ENCODE assay signal across 16 cellular contexts in genomic region chr12:47787596-47788319, GRCh38. TPM values are rescaled to one million over a fixed set of nuclear protein-coding genes. Genes with fewer than 3 reads are reported as not detected.
DNase-seq lines count a peak whose midpoint lies in the region; ATAC-seq and TF ChIP-seq lines count a peak whose summit lies in the region.
"Had no signal": no experiment of that assay in that cellular context is flagged by ENCODE, and none has a peak within 500 bp of the region (broad histone marks: within the 10 kb centered on the region; RNA-seq: fewer than 3 reads in every experiment).

No MANE protein-coding gene starts in this region.

- no peaks in the 10 kb centered on the region for H3K27me3 Mint-ChIP-seq in activated T-cell treated with anti-CD3 and anti-CD28 coated beads, Interleukin-2, amount 50 U/mL, for 24 hours
- no peaks in the 10 kb centered on the region for H3K27me3 Mint-ChIP-seq in CD4-positive, alpha-beta T cell
- H3K27me3 Mint-ChIP-seq in activated T-helper 2 cell treated with anti-CD3 and anti-CD28 coated beads, Interferon-gamma antibody, Interleukin-2, Interleukin-4, amounts not matched to agents 10 μg/mL and 5 μg/mL and 100 μg/mL, durations not matched to agents 14 hours and 24 hours and 36 hours (ENCODE audit: low read depth) = no peaks in the 10 kb centered on the region
- H3K27me3 Mint-ChIP-seq in naive thymus-derived CD4-positive, alpha-beta T cell = no peaks in the 10 kb centered on the region

- H3K4me3 Mint-ChIP-seq in activated T-cell treated with anti-CD3 and anti-CD28 coated beads, Interleukin-2, amount 50 U/mL, for 24 hours = no peak overlapping the region
- H3K4me3 Mint-ChIP-seq in CD4-positive, alpha-beta T cell = no peak overlapping the region
- H3K4me3 Mint-ChIP-seq in activated T-helper 2 cell treated with anti-CD3 and anti-CD28 coated beads, Interferon-gamma antibody, Interleukin-2, Interleukin-4, amounts not matched to agents 10 μg/mL and 5 μg/mL and 100 μg/mL, durations not matched to agents 14 hours and 24 hours and 36 hours (ENCODE audit: low read depth) = no peak overlapping the region
- H3K4me3 Mint-ChIP-seq in naive thymus-derived CD4-positive, alpha-beta T cell = no peak overlapping the region

- H3K9me3 Mint-ChIP-seq in activated T-cell treated with anti-CD3 and anti-CD28 coated beads, Interleukin-2, amount 50 U/mL, for 24 hours = no peaks in the 10 kb centered on the region
- H3K9me3 Mint-ChIP-seq in CD4-positive, alpha-beta T cell = no peaks in the 10 kb centered on the region
- H3K9me3 Mint-ChIP-seq in activated T-helper 2 cell treated with anti-CD3 and anti-CD28 coated beads, Interferon-gamma antibody, Interleukin-2, Interleukin-4, amounts not matched to agents 10 μg/mL and 5 μg/mL and 100 μg/mL, durations not matched to agents 14 hours and 24 hours and 36 hours = no peaks in the 10 kb centered on the region
- no peaks in the 10 kb centered on the region for H3K9me3 Mint-ChIP-seq in naive thymus-derived CD4-positive, alpha-beta T cell

- peaks cover 6 to 100% (median 53%) of the 10 kb centered on the region in 3 experiments for H3K36me3 ChIP-seq in naive thymus-derived CD4-positive, alpha-beta T cell (ENCODE audit: control insufficient read depth in 2 of 3, insufficient read depth in 3 of 3, low read length in 3 of 3)

- TF ChIP-seq CTCF in CD4-positive, alpha-beta T cell (IDR thresholded peaks at IDR 0.05) = no peak

- CTCF ChIA-PET in CD4-positive, alpha-beta T cell (lab: Charles Lee) = interaction anchor here (1.5 to 3.3 kb wide), 3 partner anchors 15 to 51 kb away, joined by 3 to 10 read pairs (median 5); partner anchors contain the start of gene SLC48A1
- CTCF ChIA-PET in naive thymus-derived CD4-positive, alpha-beta T cell (lab: Charles Lee) = interaction anchor here (0.7 to 1.6 kb wide), 4 partner anchors 11 to 51 kb away, joined by 3 read pairs; no protein-coding TSS in a partner anchor

- peaks cover 97% of the 10 kb centered on the region for H3K36me3 Mint-ChIP-seq in activated T-cell treated with anti-CD3 and anti-CD28 coated beads, Interleukin-2, amount 50 U/mL, for 24 hours (ENCODE audit: low read depth)
- peaks cover 90% of the 10 kb centered on the region for H3K36me3 Mint-ChIP-seq in CD4-positive, alpha-beta T cell (ENCODE audit: low read depth)
- H3K36me3 Mint-ChIP-seq in activated T-helper 2 cell treated with anti-CD3 and anti-CD28 coated beads, Interferon-gamma antibody, Interleukin-2, Interleukin-4, amounts not matched to agents 10 μg/mL and 5 μg/mL and 100 μg/mL, durations not matched to agents 14 hours and 24 hours and 36 hours (ENCODE audit: low read depth) = peaks cover 91% of the 10 kb centered on the region
- peaks cover 16 to 55% (median 20%) of the 10 kb centered on the region in 5 donors for H3K36me3 Mint-ChIP-seq in naive thymus-derived CD4-positive, alpha-beta T cell

- POLR2A ChIA-PET in CD4-positive, alpha-beta T cell (lab: Charles Lee) = interaction anchor here (0.7 to 1.0 kb wide), 2 partner anchors 10 to 25 kb away, joined by 3 read pairs; no protein-coding TSS in a partner anchor
- POLR2A ChIA-PET in naive thymus-derived CD4-positive, alpha-beta T cell (lab: Charles Lee) = interaction anchor here (1.6 kb wide), 1 partner anchor 14 kb away, joined by 5 read pairs; no protein-coding TSS in a partner anchor

- no peak overlapping the region for H3K27ac ChIP-seq in CD4-positive, alpha-beta T cell (ENCODE audit: low read depth, low read length)
- H3K27ac ChIP-seq in naive thymus-derived CD4-positive, alpha-beta T cell (ENCODE audit: low read depth, low read length) = no peak overlapping the region
- H3K27ac ChIP-seq: A549, SJSA1 had no signal

- H3K4me3 ChIP-seq in naive thymus-derived CD4-positive, alpha-beta T cell (ENCODE audit: low read length) = no peak overlapping the region
- H3K4me3 ChIP-seq: A549, SJSA1, upper lobe of right lung had no signal

- ATAC-seq in CD4-positive, alpha-beta T cell (ENCODE audit: poor library complexity) = no peak
- ATAC-seq in naive thymus-derived CD4-positive, alpha-beta T cell = no peak
- no peak for ATAC-seq in GM21528 (IDR thresholded peaks at IDR 0.05; ENCODE audit: low FRiP score, unreplicated experiment)
- ATAC-seq in HG02610 (IDR thresholded peaks at IDR 0.05; ENCODE audit: unreplicated experiment) = no peak
- ATAC-seq: A549, upper lobe of right lung had no signal

- no peak for DNase-seq in activated T-cell treated with anti-CD3 and anti-CD28 coated beads, Interleukin-2, amount 50 U/mL, for 24 hours
- no peak for DNase-seq in activated T-cell treated with anti-CD3 and anti-CD28 coated beads for 4 hours
- DNase-seq in CD4-positive, alpha-beta T cell = no peak
- no peak for DNase-seq in activated T-helper 2 cell treated with anti-CD3 and anti-CD28 coated beads, Interferon-gamma antibody, Interleukin-2, Interleukin-4, amounts not matched to agents 10 μg/mL and 5 μg/mL and 100 μg/mL, durations not matched to agents 14 hours and 24 hours and 36 hours (ENCODE audit: low spot score)
- no peak for DNase-seq in naive thymus-derived CD4-positive, alpha-beta T cell
- no peak for DNase-seq in NCI-H526 treated with DMSO at 0.1 percent for 48 hours (lab: John Stamatoyannopoulos, UW)
- DNase-seq: C1 segment of cervical spinal cord; NCI-H1092 treated with DMSO at 0.1 percent for 48 hours; NCI-H69; stimulated activated CD4-positive, alpha-beta T cell treated with anti-CD3 and anti-CD28 coated beads, Interleukin-12 subunit alpha, Interleukin-12 subunit beta, amount 100 ng/mL, for 4 hours; T1000; upper lobe of right lung had no signal

- intact Hi-C loops in CD4-positive, alpha-beta T cell (cut with DNase I, micrococcal nuclease) = no loop called here
- intact Hi-C loops in activated T-helper 2 cell treated with anti-CD3 and anti-CD28 coated beads, Interferon-gamma antibody, Interleukin-2, Interleukin-4, amounts not matched to agents 10 μg/mL and 5 μg/mL and 100 μg/mL, durations not matched to agents 14 hours and 24 hours and 36 hours (cut with micrococcal nuclease) = no loop called here
- intact Hi-C loops in naive thymus-derived CD4-positive, alpha-beta T cell (cut with micrococcal nuclease) = no loop called here

- H3K27ac Mint-ChIP-seq in activated T-cell treated with anti-CD3 and anti-CD28 coated beads, Interleukin-2, amount 50 U/mL, for 24 hours = peak overlapping the region; percentile 94
- H3K27ac Mint-ChIP-seq in CD4-positive, alpha-beta T cell = peak overlapping the region; percentile 53
- peak overlapping the region; percentile 33 for H3K27ac Mint-ChIP-seq in activated T-helper 2 cell treated with anti-CD3 and anti-CD28 coated beads, Interferon-gamma antibody, Interleukin-2, Interleukin-4, amounts not matched to agents 10 μg/mL and 5 μg/mL and 100 μg/mL, durations not matched to agents 14 hours and 24 hours and 36 hours
- H3K27ac Mint-ChIP-seq in naive thymus-derived CD4-positive, alpha-beta T cell = peak overlapping the region in 6 of 9 donors; percentile 21 to 65 (median 38)

- H3K4me1 ChIP-seq in naive thymus-derived CD4-positive, alpha-beta T cell (ENCODE audit: control insufficient read depth in 2 of 2, insufficient read depth in 2 of 2, low read length in 2 of 2) = no peaks in the 10 kb centered on the region
- H3K4me1 ChIP-seq: A549, upper lobe of right lung had no signal

- no peaks in the 10 kb centered on the region for H3K27me3 ChIP-seq in CD4-positive, alpha-beta T cell (ENCODE audit: control insufficient read depth, insufficient read depth, low read length)
- no peaks in the 10 kb centered on the region for H3K27me3 ChIP-seq in naive thymus-derived CD4-positive, alpha-beta T cell (ENCODE audit: control insufficient read depth in 2 of 2, insufficient read depth in 2 of 2, low read length in 2 of 2)
- H3K27me3 ChIP-seq: SJSA1, upper lobe of right lung had no signal

- no peaks in the 10 kb centered on the region for H3K9me3 ChIP-seq in CD4-positive, alpha-beta T cell (ENCODE audit: control insufficient read depth, low read length)
- no peaks in the 10 kb centered on the region for H3K9me3 ChIP-seq in naive thymus-derived CD4-positive, alpha-beta T cell (ENCODE audit: control insufficient read depth in 2 of 3, low read length in 3 of 3)
- H3K9me3 ChIP-seq: A549, SJSA1, upper lobe of right lung had no signal

- peaks cover 30% of the 10 kb centered on the region for H3K4me1 Mint-ChIP-seq in activated T-cell treated with anti-CD3 and anti-CD28 coated beads, Interleukin-2, amount 50 U/mL, for 24 hours (ENCODE audit: low read depth)
- H3K4me1 Mint-ChIP-seq in CD4-positive, alpha-beta T cell (ENCODE audit: low read depth) = no peaks in the 10 kb centered on the region
- peaks cover 6% of the 10 kb centered on the region for H3K4me1 Mint-ChIP-seq in activated T-helper 2 cell treated with anti-CD3 and anti-CD28 coated beads, Interferon-gamma antibody, Interleukin-2, Interleukin-4, amounts not matched to agents 10 μg/mL and 5 μg/mL and 100 μg/mL, durations not matched to agents 14 hours and 24 hours and 36 hours (ENCODE audit: low read depth)
- H3K4me1 Mint-ChIP-seq in naive thymus-derived CD4-positive, alpha-beta T cell = peaks cover 0 to 6% (median 1%) of the 10 kb centered on the region in 7 donors

RNA-seq across cellular contexts. Expression of gene SLC48A1, which starts 14.7 kb away (rescaled TPM):
- 1 to 10 TPM; 4.5 to 5.8 TPM for total RNA-seq in CD4-positive, alpha-beta T cell
- 7.3 and 7.4 TPM in 2 replicates for total RNA-seq in activated T-helper 2 cell treated with anti-CD3 and anti-CD28 coated beads, Interferon-gamma antibody, Interleukin-2, Interleukin-4, amounts not matched to agents 10 μg/mL and 5 μg/mL and 100 μg/mL, durations not matched to agents 14 hours and 24 hours and 36 hours
- 10 to 100 TPM in 2 of 5 experiments, 1 to 10 TPM in 3; 6.7 to 14.3 (median 10.0) TPM for total RNA-seq in naive thymus-derived CD4-positive, alpha-beta T cell
- 10 to 100 TPM; 12.5 to 15.6 TPM for polyA plus RNA-seq in naive thymus-derived CD4-positive, alpha-beta T cell

RNA-seq across cellular contexts. Expression of gene RAPGEF3, which starts 29.1 kb away (rescaled TPM):
- under 1 TPM; 0.17 to 0.33 TPM for total RNA-seq in CD4-positive, alpha-beta T cell
- total RNA-seq in activated T-helper 2 cell treated with anti-CD3 and anti-CD28 coated beads, Interferon-gamma antibody, Interleukin-2, Interleukin-4, amounts not matched to agents 10 μg/mL and 5 μg/mL and 100 μg/mL, durations not matched to agents 14 hours and 24 hours and 36 hours = 1.8 and 2.7 TPM in 2 replicates
- total RNA-seq in naive thymus-derived CD4-positive, alpha-beta T cell = 1 to 10 TPM in 2 of 5 experiments, under 1 TPM in 2, not detected in 1; 0.08 to 1.9 (median 1.1) TPM
- under 1 TPM in 1 of 2 donors, not detected in 1; 0.15 TPM for polyA plus RNA-seq in naive thymus-derived CD4-positive, alpha-beta T cell

RNA-seq across cellular contexts. Expression of gene HDAC7, which starts 31.9 kb away (rescaled TPM):
- 100 to 1,000 TPM; 116 to 122 TPM for total RNA-seq in CD4-positive, alpha-beta T cell
- 251 and 253 TPM in 2 replicates for total RNA-seq in activated T-helper 2 cell treated with anti-CD3 and anti-CD28 coated beads, Interferon-gamma antibody, Interleukin-2, Interleukin-4, amounts not matched to agents 10 μg/mL and 5 μg/mL and 100 μg/mL, durations not matched to agents 14 hours and 24 hours and 36 hours
- total RNA-seq in naive thymus-derived CD4-positive, alpha-beta T cell = 100 to 1,000 TPM; 150 to 194 (median 188) TPM
- polyA plus RNA-seq in naive thymus-derived CD4-positive, alpha-beta T cell = 10 to 100 TPM; 16.7 to 36.7 TPM

Comparison
In these comparisons a context has a peak if more than half of its experiments do, and no peak if none do; other contexts are left out.
1. H3K27ac Mint-ChIP-seq: peak in every context shown above with its lines; median percentile 94 in activated T-cell treated with anti-CD3 and anti-CD28 coated beads, Interleukin-2, amount 50 U/mL, for 24 hours; 53 in CD4-positive, alpha-beta T cell; 38 in naive thymus-derived CD4-positive, alpha-beta T cell; 33 in activated T-helper 2 cell treated with anti-CD3 and anti-CD28 coated beads, Interferon-gamma antibody, Interleukin-2, Interleukin-4, amounts not matched to agents 10 μg/mL and 5 μg/mL and 100 μg/mL, durations not matched to agents 14 hours and 24 hours and 36 hours.